ENCODE assay signal across 18 cellular contexts in the genomic region with DNA sequence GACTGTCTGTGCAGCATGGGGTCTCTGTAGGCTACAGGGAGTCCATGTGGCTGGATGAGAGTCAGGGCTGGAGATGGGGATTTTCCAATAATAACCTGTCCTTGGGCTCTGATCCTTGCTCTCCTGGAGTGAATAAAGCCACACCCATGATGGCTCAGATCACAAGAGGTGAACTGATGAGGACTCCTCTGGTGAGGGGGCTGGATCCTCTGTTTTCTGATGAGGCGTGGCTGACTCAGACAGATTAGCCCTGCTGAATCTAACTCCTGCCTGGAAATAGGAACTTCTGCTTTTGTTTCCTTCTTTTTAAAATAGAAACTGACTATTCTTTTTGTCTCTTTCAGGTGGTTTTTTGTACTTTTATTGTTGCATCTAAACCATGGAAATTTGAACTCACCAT.
A peak's percentile ranks its signal among the peaks of the same experiment; 100 is the strongest.
DNase-seq lines count a peak whose midpoint lies in the region; ATAC-seq and TF ChIP-seq lines count a peak whose summit lies in the region.
"Had no signal": no experiment of that assay in that cellular context is flagged by ENCODE, and none has a peak within 500 bp of the region (broad histone marks: within the 10 kb centered on the region; RNA-seq: fewer than 3 reads in every experiment).

No MANE protein-coding gene starts in this region.

- no peaks in the 10 kb centered on the region for H3K9me3 Mint-ChIP-seq in T-helper 2 cell treated with Interferon-gamma antibody and Interleukin-4, amounts not matched to agents 5 μg/mL and 100 μg/mL, for 36 hours
- H3K9me3 Mint-ChIP-seq: activated B cell treated with CpG ODN at 0.5 μM for 24 hours; central memory CD8-positive, alpha-beta T cell had no signal

- H3K4me1 Mint-ChIP-seq in T-helper 2 cell treated with Interferon-gamma antibody and Interleukin-4, amounts not matched to agents 5 μg/mL and 100 μg/mL, for 36 hours (ENCODE audit: low read depth) = no peaks in the 10 kb centered on the region
- H3K4me1 Mint-ChIP-seq: activated B cell treated with CpG ODN at 0.5 μM for 24 hours; central memory CD8-positive, alpha-beta T cell had no signal

- no peak for ATAC-seq in GM18511 (IDR thresholded peaks at IDR 0.05; ENCODE audit: unreplicated experiment)
- ATAC-seq: activated CD8-positive, alpha-beta T cell treated with anti-CD3 and anti-CD28 coated beads, Interleukin-2, amount 10 ng/mL, durations not matched to agents 7 days and 5 days had no signal

- no peaks in the 10 kb centered on the region for H3K27me3 Mint-ChIP-seq in T-helper 2 cell treated with Interferon-gamma antibody and Interleukin-4, amounts not matched to agents 5 μg/mL and 100 μg/mL, for 36 hours (ENCODE audit: low read depth)

- H3K4me3 Mint-ChIP-seq in T-helper 2 cell treated with Interferon-gamma antibody and Interleukin-4, amounts not matched to agents 5 μg/mL and 100 μg/mL, for 36 hours = no peak overlapping the region
- H3K4me3 Mint-ChIP-seq: activated B cell treated with CpG ODN at 0.5 μM for 24 hours; activated CD8-positive, alpha-beta T cell treated with anti-CD3 and anti-CD28 coated beads, Interleukin-2, amount 10 ng/mL, durations not matched to agents 7 days and 5 days; central memory CD8-positive, alpha-beta T cell had no signal

- H3K36me3 Mint-ChIP-seq in T-helper 2 cell treated with Interferon-gamma antibody and Interleukin-4, amounts not matched to agents 5 μg/mL and 100 μg/mL, for 36 hours (ENCODE audit: low read depth) = no peaks in the 10 kb centered on the region

- no peak for TF ChIP-seq CTCF in GM20000 (IDR thresholded peaks at IDR 0.05; ENCODE audit: extremely low read depth, missing control alignments)

- DNase-seq in COR-L47 (lab: John Stamatoyannopoulos, UW) (peak; percentile 9), Kasumi-1 (lab: John Stamatoyannopoulos, UW) (peak; percentile 25 to 35), SKM-1 (lab: John Stamatoyannopoulos, UW; ENCODE audit: unreplicated experiment) (peak; percentile 30), globus pallidus (ENCODE audit: low spot score) (peak; percentile 6), GM20000 (ENCODE audit: low spot score) (no peak)
- DNase-seq in T-helper 2 cell treated with Interferon-gamma antibody and Interleukin-4, amounts not matched to agents 5 μg/mL and 100 μg/mL, for 36 hours (ENCODE audit: low spot score) = no peak
- DNase-seq in activated naive CD4-positive, alpha-beta T cell treated with Interleukin-2 at 50 U/mL for 16 hours = no peak
- DNase-seq: activated B cell treated with CpG ODN at 0.5 μM for 24 hours; activated CD8-positive, alpha-beta T cell treated with anti-CD3 and anti-CD28 coated beads, Interleukin-2, amount 10 ng/mL, durations not matched to agents 7 days and 5 days; effector CD4-positive, alpha-beta T cell; GF-D8; GM23248; MM.1S; pancreas; SK-N-SH; stimulated activated CD4-positive, alpha-beta T cell treated with anti-CD3 and anti-CD28 coated beads, Interleukin-4, amount 100 ng/mL, for 4 hours had no signal

- no peak overlapping the region for H3K27ac Mint-ChIP-seq in T-helper 2 cell treated with Interferon-gamma antibody and Interleukin-4, amounts not matched to agents 5 μg/mL and 100 μg/mL, for 36 hours
- H3K27ac Mint-ChIP-seq: activated B cell treated with CpG ODN at 0.5 μM for 24 hours; activated CD8-positive, alpha-beta T cell treated with anti-CD3 and anti-CD28 coated beads, Interleukin-2, amount 10 ng/mL, durations not matched to agents 7 days and 5 days had no signal

Comparison
In these comparisons a context has a peak if more than half of its experiments do, and no peak if none do; other contexts are left out.
1. DNase-seq: peak in COR-L47 (single experiment), Kasumi-1 (2 of 2), SKM-1 (single experiment) and globus pallidus (single experiment); none in GM20000 (single experiment), T-helper 2 cell treated with Interferon-gamma antibody and Interleukin-4, amounts not matched to agents 5 μg/mL and 100 μg/mL, for 36 hours (single experiment) and activated naive CD4-positive, alpha-beta T cell treated with Interleukin-2 at 50 U/mL for 16 hours (single experiment).